In genomic region chr2:46580416-46580815, GRCh38 we compare ENCODE assay signal across 28 cellular contexts. TPM values are rescaled to one million over a fixed set of nuclear protein-coding genes. Genes with fewer than 3 reads are reported as not detected.
DNase-seq lines count a peak whose midpoint lies in the region; ATAC-seq and TF ChIP-seq lines count a peak whose summit lies in the region.
"Had no signal": no experiment of that assay in that cellular context is flagged by ENCODE, and none has a peak within 500 bp of the region (broad histone marks: within the 10 kb centered on the region; RNA-seq: fewer than 3 reads in every experiment).

No MANE protein-coding gene starts in this region.

- intact Hi-C loops in CD14-positive monocyte (cut with micrococcal nuclease), result no loop called here
- intact Hi-C loops in CD4-positive, alpha-beta memory T cell (cut with micrococcal nuclease), result no loop called here

- H3K9me3 ChIP-seq in CD4-positive, alpha-beta memory T cell (ENCODE audit: control insufficient read depth in 1 of 2, low read length in 2 of 2), result no peaks in the 10 kb centered on the region
- H3K9me3 ChIP-seq: colonic mucosa, sigmoid colon, tibial nerve had no signal

- H3K4me3 Mint-ChIP-seq in CD14-positive monocyte, result no peak overlapping the region
- H3K4me3 Mint-ChIP-seq in CD4-positive, alpha-beta memory T cell, result no peak overlapping the region
- peak overlapping the region in 1 of 10 donors; percentile 39 for H3K4me3 Mint-ChIP-seq in naive thymus-derived CD8-positive, alpha-beta T cell
- H3K4me3 Mint-ChIP-seq: CD8-positive, alpha-beta memory T cell; effector memory CD8-positive, alpha-beta T cell; nephron had no signal

- no peak overlapping the region for H3K27ac ChIP-seq in CD4-positive, alpha-beta memory T cell (ENCODE audit: low read depth, low read length)
- H3K27ac ChIP-seq: brain microvascular endothelial cell, colonic mucosa, hepatocyte, parathyroid adenoma, sigmoid colon, tibial nerve had no signal

- no peak for TF ChIP-seq CTCF in CD14-positive monocyte (IDR thresholded peaks at IDR 0.05)

- no peak overlapping the region for H3K4me3 ChIP-seq in CD4-positive, alpha-beta memory T cell (ENCODE audit: low read length in 2 of 2)
- H3K4me3 ChIP-seq: colonic mucosa, hepatocyte, sigmoid colon, tibial nerve had no signal

- H3K4me1 Mint-ChIP-seq in CD14-positive monocyte, result no peaks in the 10 kb centered on the region
- H3K4me1 Mint-ChIP-seq in CD4-positive, alpha-beta memory T cell, result peaks cover 0 to 2% (median 0%) of the 10 kb centered on the region in 4 donors
- peaks cover 0 to 3% (median 1%) of the 10 kb centered on the region in 4 donors for H3K4me1 Mint-ChIP-seq in naive thymus-derived CD8-positive, alpha-beta T cell

- H3K27me3 ChIP-seq in CD4-positive, alpha-beta memory T cell (ENCODE audit: insufficient read depth, low read length), result no peaks in the 10 kb centered on the region
- H3K27me3 ChIP-seq: brain microvascular endothelial cell, colonic mucosa, hepatocyte, sigmoid colon, tibial nerve had no signal

- peak overlapping the region in 4 of 7 donors; percentile 1 to 75 (median 2) for H3K27ac Mint-ChIP-seq in CD14-positive monocyte
- H3K27ac Mint-ChIP-seq in CD4-positive, alpha-beta memory T cell, result peak overlapping the region in 4 of 7 donors; percentile 0 to 48 (median 20)
- peak overlapping the region in 8 of 10 donors; percentile 3 to 87 (median 40) for H3K27ac Mint-ChIP-seq in naive thymus-derived CD8-positive, alpha-beta T cell
- H3K27ac Mint-ChIP-seq: activated T-helper 2 cell treated with anti-CD3 and anti-CD28 coated beads, Interferon-gamma antibody, Interleukin-2, Interleukin-4, amounts not matched to agents 10 μg/mL and 5 μg/mL and 100 μg/mL, durations not matched to agents 14 hours and 24 hours and 36 hours had no signal

- H3K36me3 ChIP-seq in CD4-positive, alpha-beta memory T cell (ENCODE audit: insufficient read depth, low read length), result peaks cover 4% of the 10 kb centered on the region
- H3K36me3 ChIP-seq: colonic mucosa had no signal

- H3K9me3 Mint-ChIP-seq in CD14-positive monocyte, result no peaks in the 10 kb centered on the region
- H3K9me3 Mint-ChIP-seq in CD4-positive, alpha-beta memory T cell, result no peaks in the 10 kb centered on the region
- no peaks in the 10 kb centered on the region for H3K9me3 Mint-ChIP-seq in naive thymus-derived CD8-positive, alpha-beta T cell
- H3K9me3 Mint-ChIP-seq: activated T-helper 2 cell treated with anti-CD3 and anti-CD28 coated beads, Interferon-gamma antibody, Interleukin-2, Interleukin-4, amounts not matched to agents 10 μg/mL and 5 μg/mL and 100 μg/mL, durations not matched to agents 14 hours and 24 hours and 36 hours; CD8-positive, alpha-beta memory T cell; effector memory CD8-positive, alpha-beta T cell; nephron had no signal

- CTCF ChIA-PET in CD4-positive, alpha-beta memory T cell (lab: Charles Lee; ENCODE audit: partially characterized antibody), result interaction anchor here (1.6 kb wide), 1 partner anchor 12 kb away, joined by 6 read pairs; no protein-coding TSS in a partner anchor

- H3K4me1 ChIP-seq in CD4-positive, alpha-beta memory T cell (ENCODE audit: insufficient read depth, low read length), result no peaks in the 10 kb centered on the region
- H3K4me1 ChIP-seq: colonic mucosa, parathyroid adenoma had no signal

- POLR2A ChIA-PET in CD4-positive, alpha-beta memory T cell (lab: Charles Lee; ENCODE audit: partially characterized antibody), result no interaction called here
- POLR2A ChIA-PET in naive thymus-derived CD8-positive, alpha-beta T cell (lab: Charles Lee), result no interaction called here

- ATAC-seq in naive thymus-derived CD8-positive, alpha-beta T cell, result no peak
- no peak for ATAC-seq in HG03135 (IDR thresholded peaks at IDR 0.05; ENCODE audit: unreplicated experiment)
- ATAC-seq: effector memory CD8-positive, alpha-beta T cell; esophagus mucosa; left colon had no signal

- peaks cover 61 to 76% of the 10 kb centered on the region in 2 donors for H3K36me3 Mint-ChIP-seq in CD14-positive monocyte
- H3K36me3 Mint-ChIP-seq in CD4-positive, alpha-beta memory T cell, result peaks cover 16 to 34% of the 10 kb centered on the region in 2 donors
- peaks cover 0 to 53% (median 11%) of the 10 kb centered on the region in 3 donors for H3K36me3 Mint-ChIP-seq in naive thymus-derived CD8-positive, alpha-beta T cell

- DNase-seq in CD14-positive monocyte (ENCODE audit: low spot score) (no peak), NCI-H524 treated with DMSO at 0.1 percent for 48 hours (lab: John Stamatoyannopoulos, UW) (peak; percentile 8), amygdala (lab: John Stamatoyannopoulos, UW) (no peak), GDM1 (lab: John Stamatoyannopoulos, UW) (no peak)
- DNase-seq in CD4-positive, alpha-beta memory T cell, result no peak
- no peak for DNase-seq in naive thymus-derived CD8-positive, alpha-beta T cell
- DNase-seq: activated CD4-positive, alpha-beta T cell treated with anti-CD3 and anti-CD28 coated beads, Interleukin-2, amount 50 U/mL, for 1 hour; brain microvascular endothelial cell; CD8-positive, alpha-beta memory T cell; colonic mucosa; DMS79; effector memory CD8-positive, alpha-beta T cell; foreskin melanocyte; GOT3; left colon; mesendoderm; MV-4-11; NCI-H146; NCI-H526 treated with DMSO at 0.1 percent for 48 hours; sigmoid colon; stimulated activated CD4-positive, alpha-beta T cell treated with anti-CD3 and anti-CD28 coated beads, Interleukin-15, amount 100 ng/mL, for 24 hours had no signal

- no peaks in the 10 kb centered on the region for H3K27me3 Mint-ChIP-seq in CD14-positive monocyte (ENCODE audit: low read depth in 3 of 3)
- H3K27me3 Mint-ChIP-seq in CD4-positive, alpha-beta memory T cell, result no peaks in the 10 kb centered on the region
- no peaks in the 10 kb centered on the region for H3K27me3 Mint-ChIP-seq in naive thymus-derived CD8-positive, alpha-beta T cell
- H3K27me3 Mint-ChIP-seq: CD8-positive, alpha-beta memory T cell; effector memory CD8-positive, alpha-beta T cell had no signal

RNA-seq across cellular contexts. Expression of gene PIGF, which starts 36.4 kb away (rescaled TPM):
- 10 to 100 TPM; 33.2 to 36.0 TPM for polyA plus RNA-seq in CD14-positive monocyte
- total RNA-seq in CD4-positive, alpha-beta memory T cell, result 10 to 100 TPM; 26.9 to 30.7 TPM
- polyA plus RNA-seq in CD4-positive, alpha-beta memory T cell, result 10 to 100 TPM in 1 of 2 donors, 1 to 10 TPM in 1; 9.3 to 23.8 TPM
- total RNA-seq in naive thymus-derived CD8-positive, alpha-beta T cell, result 10 to 100 TPM; 29.9 to 32.2 TPM
- 10 to 100 TPM; 13.1 to 14.2 (median 13.8) TPM for polyA plus RNA-seq in naive thymus-derived CD8-positive, alpha-beta T cell

RNA-seq across cellular contexts. Expression of gene CRIPT, which starts 36.6 kb away (rescaled TPM):
- 10 to 100 TPM; 16.4 to 16.5 TPM for polyA plus RNA-seq in CD14-positive monocyte
- total RNA-seq in CD4-positive, alpha-beta memory T cell, result 10 to 100 TPM; 19.2 to 20.9 TPM
- 10 to 100 TPM in 1 of 2 donors, 1 to 10 TPM in 1; 8.3 to 14.0 TPM for polyA plus RNA-seq in CD4-positive, alpha-beta memory T cell
- total RNA-seq in naive thymus-derived CD8-positive, alpha-beta T cell, result 10 to 100 TPM; 20.1 to 20.6 TPM
- polyA plus RNA-seq in naive thymus-derived CD8-positive, alpha-beta T cell, result 10 to 100 TPM in 1 of 3 donors, 1 to 10 TPM in 2; 6.9 to 11.2 (median 8.6) TPM

RNA-seq across cellular contexts. Expression of gene ATP6V1E2, which starts 38.0 kb away (rescaled TPM):
- 1 to 10 TPM; 3.7 to 4.0 TPM for polyA plus RNA-seq in CD14-positive monocyte
- 10 to 100 TPM; 22.8 to 25.5 TPM for total RNA-seq in CD4-positive, alpha-beta memory T cell
- polyA plus RNA-seq in CD4-positive, alpha-beta memory T cell, result 1 to 10 TPM; 6.8 to 9.6 TPM
- 10 to 100 TPM; 21.7 to 22.0 TPM for total RNA-seq in naive thymus-derived CD8-positive, alpha-beta T cell
- polyA plus RNA-seq in naive thymus-derived CD8-positive, alpha-beta T cell, result 10 to 100 TPM in 1 of 3 donors, 1 to 10 TPM in 2; 1.9 to 10.2 (median 9.4) TPM

RNA-seq across cellular contexts. Expression of gene RHOQ, which starts 38.1 kb away (rescaled TPM):
- polyA plus RNA-seq in CD14-positive monocyte, result 10 to 100 TPM; 13.9 to 14.1 TPM
- total RNA-seq in CD4-positive, alpha-beta memory T cell, result 10 to 100 TPM; 26.5 to 30.6 TPM
- polyA plus RNA-seq in CD4-positive, alpha-beta memory T cell, result 1 to 10 TPM in 1 of 2 donors, under 1 TPM in 1; 0.46 to 2.3 TPM
- 10 to 100 TPM; 30.4 to 36.4 TPM for total RNA-seq in naive thymus-derived CD8-positive, alpha-beta T cell
- 1 to 10 TPM in 2 of 3 donors, under 1 TPM in 1; 0.61 to 1.8 (median 1.6) TPM for polyA plus RNA-seq in naive thymus-derived CD8-positive, alpha-beta T cell
